24 cellular contexts compared by ENCODE assay signal in the genomic region with DNA sequence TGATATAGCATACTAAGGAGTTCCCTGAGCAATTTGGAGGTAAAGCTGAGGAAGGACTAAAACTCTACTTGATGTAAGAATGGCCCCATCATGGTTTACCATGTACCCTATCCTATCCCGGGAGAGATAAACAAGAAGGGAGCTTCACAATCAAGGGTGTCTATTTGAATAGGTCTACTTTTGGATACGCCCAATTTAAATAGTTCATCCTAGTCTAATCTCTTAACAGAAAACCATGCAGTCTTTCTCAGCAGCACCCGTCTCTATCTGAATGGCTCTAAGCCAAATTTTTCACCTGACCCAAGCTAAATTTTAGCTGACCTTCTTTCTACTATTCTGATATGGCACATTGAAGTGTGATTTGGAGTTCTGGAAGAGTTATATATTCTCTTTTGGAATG.
"Had no signal": no experiment of that assay in that cellular context is flagged by ENCODE, and none has a peak within 500 bp of the region (broad histone marks: within the 10 kb centered on the region; RNA-seq: fewer than 3 reads in every experiment).

No MANE protein-coding gene starts in this region.

- H3K36me3 ChIP-seq: brain microvascular endothelial cell, esophagus muscularis mucosa, uterus, WERI-Rb-1 had no signal

- H3K36me3 Mint-ChIP-seq: activated CD8-positive, alpha-beta memory T cell treated with anti-CD3 and anti-CD28 coated beads, Interleukin-2, amount 10 ng/mL, durations not matched to agents 7 days and 5 days; activated naive CD4-positive, alpha-beta T cell treated with anti-CD3 and anti-CD28 coated beads, Interleukin-2, amount 50 U/mL, for 24 hours; natural killer cell treated with Interleukin-12 subunit alpha and Interleukin-12 subunit beta and Interleukin-15 and Interleukin-18, amount 100 ng/mL, for 72 hours; stimulated activated naive B cell treated with anti-CD40 and anti-IgM and Interleukin-4, amounts not matched to agents 10 μg/mL and 1 μg/mL and 100 μg/mL, for 72 hours had no signal

- H3K27ac ChIP-seq: brain microvascular endothelial cell, esophagus muscularis mucosa, testis, uterus, WERI-Rb-1 had no signal

- H3K9me3 Mint-ChIP-seq: activated CD8-positive, alpha-beta T cell treated with anti-CD3 and anti-CD28 coated beads for 36 hours; activated naive CD4-positive, alpha-beta T cell treated with anti-CD3 and anti-CD28 coated beads, Interleukin-2, amount 50 U/mL, for 24 hours; central memory CD8-positive, alpha-beta T cell; stimulated activated naive B cell treated with anti-CD40 and anti-IgM and Interleukin-4, amounts not matched to agents 10 μg/mL and 1 μg/mL and 100 μg/mL, for 72 hours had no signal

- H3K27ac Mint-ChIP-seq: activated CD4-positive, alpha-beta T cell treated with anti-CD3 and anti-CD28 coated beads, Interleukin-2, amount 10 ng/mL, durations not matched to agents 7 days and 5 days; activated CD8-positive, alpha-beta memory T cell treated with anti-CD3 and anti-CD28 coated beads, Interleukin-2, amount 10 ng/mL, durations not matched to agents 7 days and 5 days; activated CD8-positive, alpha-beta T cell treated with anti-CD3 and anti-CD28 coated beads for 36 hours; activated naive CD4-positive, alpha-beta T cell treated with anti-CD3 and anti-CD28 coated beads, Interleukin-2, amount 50 U/mL, for 24 hours; natural killer cell treated with Interleukin-12 subunit alpha and Interleukin-12 subunit beta and Interleukin-15 and Interleukin-18, amount 100 ng/mL, for 72 hours; stimulated activated naive B cell treated with anti-CD40 and anti-IgM and Interleukin-4, amounts not matched to agents 10 μg/mL and 1 μg/mL and 100 μg/mL, for 72 hours had no signal

- H3K4me1 ChIP-seq: esophagus muscularis mucosa, testis, uterus had no signal

- H3K4me1 Mint-ChIP-seq: activated CD4-positive, alpha-beta T cell treated with anti-CD3 and anti-CD28 coated beads, Interleukin-2, amount 10 ng/mL, durations not matched to agents 7 days and 5 days; activated CD8-positive, alpha-beta memory T cell treated with anti-CD3 and anti-CD28 coated beads, Interleukin-2, amount 10 ng/mL, durations not matched to agents 7 days and 5 days; activated naive CD4-positive, alpha-beta T cell treated with anti-CD3 and anti-CD28 coated beads, Interleukin-2, amount 50 U/mL, for 24 hours; central memory CD8-positive, alpha-beta T cell; stimulated activated naive B cell treated with anti-CD40 and anti-IgM and Interleukin-4, amounts not matched to agents 10 μg/mL and 1 μg/mL and 100 μg/mL, for 72 hours had no signal

- H3K4me3 ChIP-seq: esophagus muscularis mucosa, testis, uterus had no signal

- H3K4me3 Mint-ChIP-seq: activated CD4-positive, alpha-beta T cell treated with anti-CD3 and anti-CD28 coated beads, Interleukin-2, amount 10 ng/mL, durations not matched to agents 7 days and 5 days; activated CD8-positive, alpha-beta memory T cell treated with anti-CD3 and anti-CD28 coated beads, Interleukin-2, amount 10 ng/mL, durations not matched to agents 7 days and 5 days; activated CD8-positive, alpha-beta T cell treated with anti-CD3 and anti-CD28 coated beads for 36 hours; activated naive CD4-positive, alpha-beta T cell treated with anti-CD3 and anti-CD28 coated beads, Interleukin-2, amount 50 U/mL, for 24 hours; central memory CD8-positive, alpha-beta T cell; natural killer cell treated with Interleukin-12 subunit alpha and Interleukin-12 subunit beta and Interleukin-15 and Interleukin-18, amount 100 ng/mL, for 72 hours; stimulated activated naive B cell treated with anti-CD40 and anti-IgM and Interleukin-4, amounts not matched to agents 10 μg/mL and 1 μg/mL and 100 μg/mL, for 72 hours had no signal

- H3K27me3 Mint-ChIP-seq: activated CD4-positive, alpha-beta T cell treated with anti-CD3 and anti-CD28 coated beads, Interleukin-2, amount 10 ng/mL, durations not matched to agents 7 days and 5 days; activated CD8-positive, alpha-beta memory T cell treated with anti-CD3 and anti-CD28 coated beads, Interleukin-2, amount 10 ng/mL, durations not matched to agents 7 days and 5 days; activated CD8-positive, alpha-beta T cell treated with anti-CD3 and anti-CD28 coated beads for 36 hours; activated naive CD4-positive, alpha-beta T cell treated with anti-CD3 and anti-CD28 coated beads, Interleukin-2, amount 50 U/mL, for 24 hours; central memory CD8-positive, alpha-beta T cell; natural killer cell treated with Interleukin-12 subunit alpha and Interleukin-12 subunit beta and Interleukin-15 and Interleukin-18, amount 100 ng/mL, for 72 hours; stimulated activated naive B cell treated with anti-CD40 and anti-IgM and Interleukin-4, amounts not matched to agents 10 μg/mL and 1 μg/mL and 100 μg/mL, for 72 hours had no signal

- H3K9me3 ChIP-seq: esophagus muscularis mucosa, testis, uterus had no signal

- H3K27me3 ChIP-seq: brain microvascular endothelial cell, esophagus muscularis mucosa, testis, uterus had no signal

- DNase-seq: activated CD4-positive, alpha-beta T cell treated with anti-CD3 and anti-CD28 coated beads, Interleukin-2, amount 10 ng/mL, durations not matched to agents 7 days and 5 days; activated CD4-positive, CD25-positive, alpha-beta regulatory T cell treated with anti-CD3 and anti-CD28 coated beads, Interleukin-2, amount 50 U/mL, for 72 hours; activated CD8-positive, alpha-beta memory T cell treated with anti-CD3 and anti-CD28 coated beads, Interleukin-2, amount 10 ng/mL, durations not matched to agents 7 days and 5 days; activated CD8-positive, alpha-beta T cell treated with anti-CD3 and anti-CD28 coated beads for 36 hours; activated gamma-delta T cell treated with Interleukin-2 at 50 U/mL for 16 hours; activated T-cell treated with anti-CD3 and anti-CD28 coated beads for 4 hours; anterior cingulate cortex; glutamatergic neuron; hypothalamus; midbrain; occipital lobe; small intestine; stimulated activated CD4-positive, alpha-beta T cell treated with anti-CD3 and anti-CD28 coated beads, Interleukin-15, amount 100 ng/mL, for 24 hours; stimulated activated CD8-positive, alpha-beta memory T cell treated with anti-CD3 and anti-CD28 coated beads, Interleukin-4, amount 100 ng/mL, for 48 hours; stimulated activated naive B cell treated with anti-CD40 and anti-IgM and Interleukin-4, amounts not matched to agents 10 μg/mL and 1 μg/mL and 100 μg/mL, for 72 hours; testis; trophoblast cell; uterus; WERI-Rb-1 had no signal

- ATAC-seq: activated CD8-positive, alpha-beta memory T cell treated with anti-CD3 and anti-CD28 coated beads, Interleukin-2, amount 10 ng/mL, durations not matched to agents 7 days and 5 days; activated CD8-positive, alpha-beta T cell treated with anti-CD3 and anti-CD28 coated beads for 36 hours; natural killer cell treated with Interleukin-12 subunit alpha and Interleukin-12 subunit beta and Interleukin-15 and Interleukin-18, amount 100 ng/mL, for 72 hours; stimulated activated naive B cell treated with anti-CD40 and anti-IgM and Interleukin-4, amounts not matched to agents 10 μg/mL and 1 μg/mL and 100 μg/mL, for 72 hours had no signal
